Comparison of ENCODE assay signal across 15 cellular contexts in genomic region chr7:101506531-101506930, GRCh38.
"Had no signal": no experiment of that assay in that cellular context is flagged by ENCODE, and none has a peak within 500 bp of the region (broad histone marks: within the 10 kb centered on the region; RNA-seq: fewer than 3 reads in every experiment).

No MANE protein-coding gene starts in this region.

- H3K4me3 ChIP-seq: dorsolateral prefrontal cortex, gastrocnemius medialis, left lung, tibial artery had no signal

- H3K27ac ChIP-seq: dorsolateral prefrontal cortex, gastrocnemius medialis, left lung, tibial artery had no signal

- H3K4me1 ChIP-seq: gastrocnemius medialis, left lung, tibial artery had no signal

- H3K4me3 Mint-ChIP-seq: activated naive CD8-positive, alpha-beta T cell; neural crest cell; T-cell had no signal

- H3K9me3 ChIP-seq: gastrocnemius medialis, left lung, tibial artery had no signal

- ATAC-seq: gastrocnemius medialis; left lung; stimulated activated naive CD8-positive, alpha-beta T cell treated with anti-CD3 and anti-CD28 coated beads, Interleukin-15, Interleukin-2, amounts not matched to agents 100 U/mL and 50 U/mL, for 24 hours; T-cell had no signal

- H3K36me3 Mint-ChIP-seq: activated naive CD8-positive, alpha-beta T cell; T-cell had no signal

- H3K36me3 ChIP-seq: gastrocnemius medialis, left lung, tibial artery had no signal

- H3K27ac Mint-ChIP-seq: activated naive CD8-positive, alpha-beta T cell; T-cell had no signal

- DNase-seq: activated CD4-positive, CD25-positive, alpha-beta regulatory T cell treated with anti-CD3 and anti-CD28 coated beads, Interleukin-2, amount 50 U/mL, for 72 hours; activated T-cell treated with anti-CD3 and anti-CD28 coated beads for 4 hours; dorsolateral prefrontal cortex; gastrocnemius medialis; head of caudate nucleus; kidney; left lung; midbrain; stimulated activated naive CD8-positive, alpha-beta T cell treated with anti-CD3 and anti-CD28 coated beads, Interleukin-15, Interleukin-2, amounts not matched to agents 100 U/mL and 50 U/mL, for 24 hours; substantia nigra; T-cell; T1000; tibial artery had no signal

- H3K9me3 Mint-ChIP-seq: neural crest cell, T-cell had no signal
